ENCODE assay signal across 17 cellular contexts in the genomic region with DNA sequence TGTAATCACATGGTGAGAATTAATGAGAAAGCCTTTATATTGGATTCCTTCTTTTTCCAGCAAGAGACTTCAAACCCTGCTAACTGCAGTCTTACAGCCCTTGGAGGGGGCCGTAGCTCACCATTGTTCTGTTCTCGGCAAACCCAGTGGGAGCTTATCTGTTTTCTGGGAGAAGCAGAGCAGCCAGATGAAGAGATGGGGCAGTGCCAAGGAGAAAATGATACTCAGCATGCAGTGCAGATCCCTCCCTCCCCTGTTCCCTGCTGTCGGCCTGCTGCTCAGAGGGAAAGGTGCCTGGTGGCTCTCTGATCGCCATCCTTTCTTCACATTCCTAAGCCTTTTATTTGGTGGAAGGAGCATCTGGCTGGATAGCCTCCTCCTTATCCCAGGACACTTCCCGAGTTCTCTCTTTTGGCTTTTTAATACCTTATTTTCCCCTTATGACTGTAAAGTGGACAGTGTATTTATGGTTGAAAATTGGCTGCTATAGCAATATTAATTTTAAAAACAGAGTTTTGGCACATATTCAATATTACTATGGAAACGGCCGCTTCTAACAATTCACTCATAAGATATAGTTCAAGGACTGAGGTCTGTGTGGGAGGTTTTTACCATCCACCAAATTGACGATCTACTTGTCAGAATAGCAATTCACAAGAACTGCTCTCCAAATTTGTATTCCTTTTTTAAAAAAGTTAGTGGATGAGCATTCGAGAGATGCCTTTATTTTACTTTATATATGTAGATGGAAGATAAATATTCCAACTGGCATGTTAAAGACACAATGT.
DNase-seq lines count a peak whose midpoint lies in the region; ATAC-seq and TF ChIP-seq lines count a peak whose summit lies in the region.
"Had no signal": no experiment of that assay in that cellular context is flagged by ENCODE, and none has a peak within 500 bp of the region (broad histone marks: within the 10 kb centered on the region; RNA-seq: fewer than 3 reads in every experiment).

No MANE protein-coding gene starts in this region.

- ATAC-seq in left ventricle myocardium superior (peak; percentile 34), WTC11 (peak; percentile 83)

- H3K4me3 Mint-ChIP-seq in WTC11 (no peak overlapping the region), glutamatergic neuron (ENCODE audit: unreplicated experiment) (no peak overlapping the region)
- H3K4me3 Mint-ChIP-seq: central memory CD8-positive, alpha-beta T cell had no signal

- H3K27me3 Mint-ChIP-seq in WTC11 (ENCODE audit: low read depth) (no peaks in the 10 kb centered on the region), glutamatergic neuron (ENCODE audit: unreplicated experiment) (no peaks in the 10 kb centered on the region)
- H3K27me3 Mint-ChIP-seq: central memory CD8-positive, alpha-beta T cell had no signal

- H3K9me3 ChIP-seq in left ventricle myocardium inferior (replicated peaks) = no peaks in the 10 kb centered on the region

- intact Hi-C loops in left ventricle myocardium superior (cut with micrococcal nuclease) = no loop called here
- intact Hi-C loops in left ventricle myocardium inferior (cut with micrococcal nuclease) = no loop called here

- no peak overlapping the region for H3K4me3 ChIP-seq in left ventricle myocardium inferior

- no peak overlapping the region for H3K27ac ChIP-seq in left ventricle myocardium inferior (replicated peaks)

- H3K4me1 Mint-ChIP-seq in WTC11 (peaks cover 42% of the 10 kb centered on the region), glutamatergic neuron (ENCODE audit: low read depth, unreplicated experiment) (peaks cover 7% of the 10 kb centered on the region)
- H3K4me1 Mint-ChIP-seq: central memory CD8-positive, alpha-beta T cell had no signal

- DNase-seq in left ventricle myocardium superior (no peak), left ventricle myocardium inferior (no peak), WTC11 (ENCODE audit: low spot score) (no peak), glutamatergic neuron (peak; percentile 25), COLO829 (ENCODE audit: low spot score) (no peak), activated T-cell treated with anti-CD3 and anti-CD28 coated beads for 4 hours (no peak), HCEC 1CT (no peak)
- no peak for DNase-seq in stimulated activated naive CD4-positive, alpha-beta T cell treated with Interleukin-2 at 50 U/mL for 16 hours (lab: John Stamatoyannopoulos, UW)
- DNase-seq: ACHN; activated naive CD4-positive, alpha-beta T cell treated with Interleukin-2 at 50 U/mL for 16 hours; GOT3; KBM-7; NCI-H1417 treated with DMSO at 0.1 percent for 48 hours; NK-92 treated with Interleukin-12 subunit alpha and Interleukin-12 subunit beta, amount 100 ng/mL, for 24 hours; SIG-M5; stimulated activated CD4-positive, alpha-beta T cell treated with anti-CD3 and anti-CD28 coated beads, Interleukin-12 subunit alpha, Interleukin-12 subunit beta, amount 100 ng/mL, for 4 hours had no signal

- peaks cover 4% of the 10 kb centered on the region for H3K4me1 ChIP-seq in left ventricle myocardium inferior

- TF ChIP-seq CTCF in left ventricle myocardium inferior (IDR thresholded peaks at IDR 0.05; ENCODE audit: borderline replicate concordance) (no peak), WTC11 (IDR thresholded peaks at IDR 0.05) (no peak), glutamatergic neuron (IDR thresholded peaks at IDR 0.05; ENCODE audit: partially characterized antibody, unreplicated experiment) (no peak)

- H3K36me3 Mint-ChIP-seq in WTC11 = no peaks in the 10 kb centered on the region
- H3K36me3 Mint-ChIP-seq in glutamatergic neuron (ENCODE audit: unreplicated experiment) = no peaks in the 10 kb centered on the region

- H3K27ac Mint-ChIP-seq in WTC11 (no peak overlapping the region), glutamatergic neuron (ENCODE audit: unreplicated experiment) (no peak overlapping the region)

- POLR2A ChIA-PET in WTC11 (lab: Charles Lee) = interaction anchor here (0.5 kb wide), 1 partner anchor 56 kb away, joined by 3 read pairs; no protein-coding TSS in a partner anchor

- no peaks in the 10 kb centered on the region for H3K36me3 ChIP-seq in left ventricle myocardium inferior

- H3K9me3 Mint-ChIP-seq in WTC11 (no peaks in the 10 kb centered on the region), glutamatergic neuron (ENCODE audit: unreplicated experiment) (no peaks in the 10 kb centered on the region)
- H3K9me3 Mint-ChIP-seq: central memory CD8-positive, alpha-beta T cell had no signal

- H3K27me3 ChIP-seq in left ventricle myocardium inferior (ENCODE audit: low read depth) = no peaks in the 10 kb centered on the region

- CTCF ChIA-PET in WTC11 (lab: Charles Lee) = no interaction called here

TF ChIP-seq in WTC11, 78 proteins besides CTCF, POLR2A, EP300 and RAD21:
- peak; percentile 68; the same call in 1 of the 2 replicates for TF ChIP-seq ZNF423 (CRISPR knock-in tag; IDR thresholded peaks at IDR 0.05)
- TF ChIP-seq NR2C2 (CRISPR knock-in tag; IDR thresholded peaks at IDR 0.05) = no peak
